ENCODE assay signal across 12 cellular contexts in genomic region chr9:89505795-89506385, GRCh38. TPM values are rescaled to one million over a fixed set of nuclear protein-coding genes. Genes with fewer than 3 reads are reported as not detected.
DNase-seq lines count a peak whose midpoint lies in the region; TF ChIP-seq lines count a peak whose summit lies in the region.
"Had no signal": no experiment of that assay in that cellular context is flagged by ENCODE, and none has a peak within 500 bp of the region (broad histone marks: within the 10 kb centered on the region; RNA-seq: fewer than 3 reads in every experiment).

No MANE protein-coding gene starts in this region.

- DNase-seq in NCI-H1417 (lab: John Stamatoyannopoulos, UW) (peak; percentile 40 to 75 (median 56)), NCI-H1417 treated with DMSO at 0.1 percent for 48 hours (lab: John Stamatoyannopoulos, UW) (no peak), NCI-H2029 (lab: John Stamatoyannopoulos, UW) (peak; percentile 34), cerebellum (ENCODE audit: low spot score) (peak; percentile 61), ovary (peak; percentile 38 to 61 (median 44)), SIG-M5 treated with dmso at 0.1 percent for 504 hours (lab: John Stamatoyannopoulos, UW; ENCODE audit: unreplicated experiment) (no peak), colonic mucosa (no peak)
- DNase-seq in activated CD8-positive, alpha-beta memory T cell treated with anti-CD3 and anti-CD28 coated beads for 24 hours = no peak
- DNase-seq: activated T-cell treated with anti-CD3 and anti-CD28 coated beads, Interleukin-2, amount 50 U/mL, for 48 hours; SHP77 treated with DMSO at 0.1 percent for 48 hours; transverse colon had no signal

- H3K4me3 ChIP-seq in ovary (no peak overlapping the region), colonic mucosa (no peak overlapping the region)
- H3K4me3 ChIP-seq: transverse colon had no signal

- no peak overlapping the region for H3K27ac ChIP-seq in ovary
- H3K27ac ChIP-seq in colonic mucosa = no peak overlapping the region
- H3K27ac ChIP-seq: 22Rv1, transverse colon had no signal

- no peak for TF ChIP-seq EP300 in ovary (IDR thresholded peaks at IDR 0.05)

- no peak for TF ChIP-seq CTCF in ovary (IDR thresholded peaks at IDR 0.05)
- TF ChIP-seq CTCF in colonic mucosa (IDR thresholded peaks at IDR 0.05) = no peak

- intact Hi-C loops in ovary (cut with DNase I) (no loop called here), colonic mucosa (cut with DNase I) (no loop called here)

- no peaks in the 10 kb centered on the region for H3K27me3 ChIP-seq in ovary
- no peaks in the 10 kb centered on the region for H3K27me3 ChIP-seq in colonic mucosa
- H3K27me3 ChIP-seq: transverse colon had no signal

- 13 to 22% (median 17%) methylated on average over 8 of the region's 8 CpGs for WGBS in ovary, 3 donors

- H3K4me1 ChIP-seq in ovary (ENCODE audit: insufficient read depth) = peaks cover 3% of the 10 kb centered on the region
- no peaks in the 10 kb centered on the region for H3K4me1 ChIP-seq in colonic mucosa

- no peak for TF ChIP-seq POLR2A in ovary (IDR thresholded peaks at IDR 0.05)

- no peak overlapping the region for H3K9ac ChIP-seq in colonic mucosa (ENCODE audit: low read depth in 2 of 2, low read length in 2 of 2)

- no peaks in the 10 kb centered on the region for H3K9me3 ChIP-seq in ovary
- H3K9me3 ChIP-seq in colonic mucosa = no peaks in the 10 kb centered on the region
- H3K9me3 ChIP-seq: transverse colon had no signal

- H3K36me3 ChIP-seq in ovary = no peaks in the 10 kb centered on the region
- no peaks in the 10 kb centered on the region for H3K36me3 ChIP-seq in colonic mucosa
- H3K36me3 ChIP-seq: transverse colon had no signal

RNA-seq across cellular contexts. Expression of gene SEMA4D, which starts 8.0 kb away (rescaled TPM):
- total RNA-seq in cerebellum = 18.4 TPM
- 10 to 100 TPM; 11.1 to 27.2 (median 17.9) TPM for total RNA-seq in ovary
- polyA plus RNA-seq in ovary = 10 to 100 TPM in 1 of 2 donors, 1 to 10 TPM in 1; 6.0 to 10.4 TPM
- 10 to 100 TPM; 14.7 to 19.0 TPM for total RNA-seq in colonic mucosa

Comparison
In these comparisons a context has a peak if more than half of its experiments do, and no peak if none do; other contexts are left out.
1. DNase-seq: peak in NCI-H1417 (3 of 3), NCI-H2029 (single experiment), cerebellum (single experiment) and ovary (5 of 5); none in NCI-H1417 treated with DMSO at 0.1 percent for 48 hours (single experiment), activated CD8-positive, alpha-beta memory T cell treated with anti-CD3 and anti-CD28 coated beads for 24 hours (single experiment), SIG-M5 treated with dmso at 0.1 percent for 504 hours (single experiment) and colonic mucosa (single experiment).